Comparison of ENCODE assay signal across 17 cellular contexts in the genomic region with DNA sequence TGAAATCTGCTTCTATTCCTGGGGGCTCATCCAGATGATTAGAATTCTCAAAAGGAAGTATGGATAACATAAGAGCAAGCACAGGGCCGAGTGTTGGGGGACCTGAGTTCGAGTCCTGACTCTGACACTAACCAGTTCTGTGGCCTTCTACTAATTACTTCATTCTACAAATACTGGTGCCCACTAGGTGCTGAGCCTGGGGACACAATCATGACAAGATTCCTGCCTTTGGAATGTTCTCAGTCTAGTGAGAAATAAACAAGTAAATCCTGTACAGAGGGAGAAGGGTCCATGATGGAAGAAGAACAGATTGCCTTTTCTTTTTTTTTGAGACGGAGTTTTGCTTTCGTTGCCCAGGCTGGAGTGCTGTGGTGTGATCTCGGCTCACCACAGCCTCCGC. TPM values are rescaled to one million over a fixed set of nuclear protein-coding genes. Genes with fewer than 3 reads are reported as not detected.
DNase-seq lines count a peak whose midpoint lies in the region; ATAC-seq and TF ChIP-seq lines count a peak whose summit lies in the region.
"Had no signal": no experiment of that assay in that cellular context is flagged by ENCODE, and none has a peak within 500 bp of the region (broad histone marks: within the 10 kb centered on the region; RNA-seq: fewer than 3 reads in every experiment).

No MANE protein-coding gene starts in this region.

- no CpG with 5 or more reads among the region's 6 CpGs for WGBS in IMR-90 (ENCODE audit: extremely low coverage in 2 of 2, insufficient read length in 1 of 2), 2 experiments

- CTCF ChIA-PET in IMR-90 (lab: Yijun Ruan, JAX) (interaction anchor here (0.6 to 4.7 kb wide), 4 partner anchors 39 to 67 kb away, joined by 5 to 126 read pairs (median 22); no protein-coding TSS in a partner anchor), activated B cell treated with CpG ODN at 0.5 μM for 24 hours (lab: Charles Lee) (interaction anchor here (1.0 to 10.2 kb wide), 11 partner anchors 10 to 200 kb away, joined by 3 to 585 read pairs (median 26); no protein-coding TSS in a partner anchor), HEK293T (lab: Yijun Ruan, JAX) (interaction anchor here (1.2 to 14.1 kb wide), 4 partner anchors 12 to 94 kb away, joined by 3 to 235 read pairs (median 14); no protein-coding TSS in a partner anchor)

- H2BK120ac ChIP-seq in IMR-90 (ENCODE audit: low read depth, low read length): peak overlapping the region; percentile 25; the same call in 1 of the 2 replicates

- H3K27ac Mint-ChIP-seq in activated B cell treated with CpG ODN at 0.5 μM for 24 hours (peak overlapping the region; percentile 35), nephron (no peak overlapping the region)
- H3K27ac Mint-ChIP-seq: CD8-positive, alpha-beta T cell; HFFc6 had no signal

- peaks cover 23% of the 10 kb centered on the region for H4K20me1 ChIP-seq in IMR-90 (ENCODE audit: insufficient read depth, low read length)

- peak overlapping the region; percentile 40; the same call in 1 of the 2 replicates for H3K4ac ChIP-seq in IMR-90 (ENCODE audit: low read depth, low read length)

- no peak overlapping the region for H4K5ac ChIP-seq in IMR-90 (ENCODE audit: low read depth, low read length)

- H4K8ac ChIP-seq in IMR-90 (ENCODE audit: low read depth in 2 of 2, low read length in 2 of 2): no peak overlapping the region

- H3K9ac ChIP-seq in IMR-90 (ENCODE audit: low read depth, low read length): no peak overlapping the region
- H3K9ac ChIP-seq: KMS-11 had no signal

- H3K9me1 ChIP-seq in IMR-90 (ENCODE audit: insufficient read depth, low read length): peaks cover 15% of the 10 kb centered on the region

- no peak overlapping the region for H3K18ac ChIP-seq in IMR-90 (ENCODE audit: low read depth, low read length)

- ATAC-seq in IMR-90 (ENCODE audit: low read depth) (no peak), activated B cell treated with CpG ODN at 0.5 μM for 24 hours (ENCODE audit: low read depth) (no peak), HG03139 (IDR thresholded peaks at IDR 0.05; ENCODE audit: unreplicated experiment) (no peak)
- ATAC-seq: CD8-positive, alpha-beta T cell had no signal

- no peak overlapping the region; the same call in 1 of the 2 replicates for H2AK5ac ChIP-seq in IMR-90 (ENCODE audit: low read depth, low read length)

- peaks cover 5 to 37% of the 10 kb centered on the region in 2 experiments; a peak in 3 of 4 replicates for H3K79me1 ChIP-seq in IMR-90 (ENCODE audit: low read depth in 1 of 2, low read length in 2 of 2)

- H3K9me3 Mint-ChIP-seq in activated B cell treated with CpG ODN at 0.5 μM for 24 hours (no peaks in the 10 kb centered on the region), nephron (no peaks in the 10 kb centered on the region)
- H3K9me3 Mint-ChIP-seq: CD8-positive, alpha-beta T cell; HFFc6 had no signal

- H3K9me3 ChIP-seq in IMR-90 (ENCODE audit: control insufficient read depth, insufficient read depth, low read length): no peaks in the 10 kb centered on the region
- H3K9me3 ChIP-seq: HAP-1 had no signal

- BruUV-seq in IMR-90 (replicated peaks; lab: Mats Ljungman, UMichigan): no TSS peak

- POLR2A ChIA-PET in IMR-90 (lab: Charles Lee; ENCODE audit: unreplicated experiment): no interaction called here
- POLR2A ChIA-PET in activated B cell treated with CpG ODN at 0.5 μM for 24 hours (lab: Charles Lee): interaction anchor here (0.6 to 24.9 kb wide), 4 partner anchors 9 to 142 kb away, joined by 4 to 1622 read pairs (median 30); no protein-coding TSS in a partner anchor
- POLR2A ChIA-PET in HEK293T (lab: Yijun Ruan, JAX): interaction anchor here (2.5 kb wide), 1 partner anchor 50 kb away, joined by 18 read pairs; no protein-coding TSS in a partner anchor

- H3K4me1 ChIP-seq in IMR-90 (ENCODE audit: control insufficient read depth, insufficient read depth, low read length): peaks cover 18% of the 10 kb centered on the region

- H3K27me3 ChIP-seq in IMR-90 (ENCODE audit: control insufficient read depth, insufficient read depth, low read length): no peaks in the 10 kb centered on the region

- no peak overlapping the region for H3K4me3 Mint-ChIP-seq in activated B cell treated with CpG ODN at 0.5 μM for 24 hours
- H3K4me3 Mint-ChIP-seq in nephron: peak overlapping the region in 2 of 3 experiments; percentile 29 to 35
- H3K4me3 Mint-ChIP-seq: CD8-positive, alpha-beta T cell; HFFc6 had no signal

- dilution Hi-C loops in IMR-90 (cut with HindIII; ENCODE audit: low sequenced_read_pairs, unreplicated experiment): no loop called here

- peak overlapping the region; percentile 29 for H4K91ac ChIP-seq in IMR-90 (ENCODE audit: insufficient read depth, low read depth, low read length)

- no peaks in the 10 kb centered on the region; the same call in 1 of the 2 replicates for H3K36me3 ChIP-seq in IMR-90 (ENCODE audit: control insufficient read depth, insufficient read depth, low read length)
- H3K36me3 ChIP-seq: HAP-1 had no signal

- no peak for TF ChIP-seq POLR2A in IMR-90 (IDR thresholded peaks at IDR 0.05; ENCODE audit: low read depth, low read length)

- H3K4me3 ChIP-seq in IMR-90 (ENCODE audit: insufficient read depth, low read depth, low read length): no peak overlapping the region
- H3K4me3 ChIP-seq: HAP-1 had no signal

- intact Hi-C loops in IMR-90 (cut with micrococcal nuclease): loop anchor here (2.0 to 10.0 kb wide), 2 partner anchors 149 to 335 kb away; no protein-coding TSS in a partner anchor
- intact Hi-C loops in activated B cell treated with CpG ODN at 0.5 μM for 24 hours (cut with micrococcal nuclease): loop anchor here (2.0 to 5.0 kb wide), 2 partner anchors 13 to 96 kb away; a partner anchor contains a TSS

- no peak overlapping the region for H2AK9ac ChIP-seq in IMR-90 (replicated peaks; ENCODE audit: low read depth, low read length, poor library complexity)

- no peak overlapping the region for H3K14ac ChIP-seq in IMR-90 (replicated peaks; ENCODE audit: low read depth, low read length)

- peaks cover 53% of the 10 kb centered on the region for H3K4me1 Mint-ChIP-seq in activated B cell treated with CpG ODN at 0.5 μM for 24 hours
- peaks cover 32% of the 10 kb centered on the region for H3K4me1 Mint-ChIP-seq in nephron

- no peak overlapping the region for H3K56ac ChIP-seq in IMR-90 (ENCODE audit: extremely low read depth, insufficient read depth, low read length)

- peak overlapping the region; percentile 73; the same call in 1 of the 3 replicates for H2BK15ac ChIP-seq in IMR-90 (ENCODE audit: low read depth, low read length)

- 0 out of 2 replicates have a peak overlapping the region, but pooled peaks have one; percentile 44 for H3K23ac ChIP-seq in IMR-90 (ENCODE audit: low read depth, low read length)

- H3K4me2 ChIP-seq in IMR-90 (ENCODE audit: low read depth, low read length): no peak overlapping the region
- H3K4me2 ChIP-seq: KMS-11 had no signal

- in situ Hi-C loops in IMR-90 (cut with MboI; ENCODE audit: low sequenced_read_pairs): loop anchor here (5.0 kb wide), 1 partner anchor 46 kb away; no protein-coding TSS in a partner anchor

- H3K36me3 Mint-ChIP-seq in activated B cell treated with CpG ODN at 0.5 μM for 24 hours (ENCODE audit: low read depth) (peaks cover 23% of the 10 kb centered on the region), nephron (ENCODE audit: low read depth) (no peaks in the 10 kb centered on the region)

- H3K27ac ChIP-seq in IMR-90 (ENCODE audit: insufficient read depth, low read length): no peak overlapping the region
- H3K27ac ChIP-seq: KMS-11 had no signal

- no peak for TF ChIP-seq RAD21 in IMR-90 (IDR thresholded peaks at IDR 0.05; ENCODE audit: low read length)

- no peak for DNase-seq in IMR-90
- DNase-seq in activated B cell treated with CpG ODN at 0.5 μM for 24 hours: no peak
- no peak for DNase-seq in HEK293T (ENCODE audit: extremely low spot score)
- no peak for DNase-seq in A172 (ENCODE audit: low spot score)
- no peak for DNase-seq in DMS79 (lab: John Stamatoyannopoulos, UW)
- DNase-seq: C1 segment of cervical spinal cord; CD8-positive, alpha-beta T cell; COR-L47; DMS153; DND-41; GDM1; GOT3; HFFc6 had no signal

- no peak overlapping the region for H2BK5ac ChIP-seq in IMR-90 (ENCODE audit: low read depth, low read length, poor library complexity, severe bottlenecking)

- H2BK20ac ChIP-seq in IMR-90 (ENCODE audit: low read depth, low read length): peak overlapping the region; percentile 8; the same call in 1 of the 2 replicates

- H3K27me3 Mint-ChIP-seq in activated B cell treated with CpG ODN at 0.5 μM for 24 hours (peaks cover 6% of the 10 kb centered on the region), nephron (ENCODE audit: low read depth) (peaks cover 21% of the 10 kb centered on the region)

- TF ChIP-seq CTCF in IMR-90 (conservative IDR thresholded peaks at IDR 0.05; ENCODE audit: low read depth, low read length): no peak
- no peak for TF ChIP-seq CTCF in activated B cell treated with CpG ODN at 0.5 μM for 24 hours (IDR thresholded peaks at IDR 0.05)
- no peak for TF ChIP-seq CTCF in nephron (IDR thresholded peaks at IDR 0.05; ENCODE audit: unreplicated experiment in 3 of 3)

- no peak overlapping the region for H2AFZ ChIP-seq in IMR-90 (replicated peaks; ENCODE audit: low read length, poor library complexity)

TF ChIP-seq in IMR-90, 13 proteins besides CTCF, POLR2A, EP300 and RAD21 (continues in another document):
- TF ChIP-seq NFE2L2 (IDR thresholded peaks at IDR 0.05; ENCODE audit: low read depth, low read length) (no peak), RCOR1 (IDR thresholded peaks at IDR 0.05; ENCODE audit: insufficient replicate concordance, low read length) (no peak), CHD1 (IDR thresholded peaks at IDR 0.05; ENCODE audit: low read depth, low read length) (no peak), MAZ (IDR thresholded peaks at IDR 0.05; ENCODE audit: borderline replicate concordance, low read depth, low read length) (no peak)

TF ChIP-seq in HEK293T, 16 proteins besides CTCF, POLR2A, EP300 and RAD21 (continues in another document):
- TF ChIP-seq SUZ12 (IDR thresholded peaks at IDR 0.05): no peak
- TF ChIP-seq SP1 (IDR thresholded peaks at IDR 0.05): no peak
- TF ChIP-seq HDGF (IDR thresholded peaks at IDR 0.05; ENCODE audit: borderline replicate concordance): no peak
- no peak for TF ChIP-seq ELF4 (IDR thresholded peaks at IDR 0.05)
- no peak for TF ChIP-seq BHLHE40 (IDR thresholded peaks at IDR 0.05; ENCODE audit: borderline replicate concordance)
- no peak for TF ChIP-seq ARNT (IDR thresholded peaks at IDR 0.05)

RNA-seq across cellular contexts. Expression of a gene that starts 2.2 kb away (rescaled TPM):
- 7.2 and 8.1 TPM in 2 replicates for total RNA-seq in IMR-90 (2012; rRNA removed)
- polyA plus RNA-seq in IMR-90 (2012; rRNA removed): 17.6 and 18.7 TPM in 2 replicates
- 12.3 and 18.8 TPM in 2 replicates for polyA plus RNA-seq in IMR-90 (2012; cell fraction: cytosol; rRNA removed)
- polyA plus RNA-seq in IMR-90 (2012; cell fraction: nucleus; rRNA removed; ENCODE audit: low replicate concordance): 22.8 and 32.1 TPM in 2 replicates
- total RNA-seq in activated B cell treated with CpG ODN at 0.5 μM for 24 hours: 26.1 and 26.2 TPM in 2 replicates
- total RNA-seq in A172 (2014; rRNA removed; shearing (Covaris generic)): 16.3 and 18.4 TPM in 2 replicates

RNA-seq across cellular contexts. Expression of a gene that starts 32.9 kb away (rescaled TPM):
- total RNA-seq in IMR-90 (2012; rRNA removed): not detected in 2 replicates
- not detected in 2 replicates for polyA plus RNA-seq in IMR-90 (2012; rRNA removed)
- 0.01 TPM in 1 of 2 replicates, not detected in the other for polyA plus RNA-seq in IMR-90 (2012; cell fraction: cytosol; rRNA removed)
- polyA plus RNA-seq in IMR-90 (2012; cell fraction: nucleus; rRNA removed; ENCODE audit: low replicate concordance): 0.02 TPM in 1 of 2 replicates, not detected in the other
- total RNA-seq in activated B cell treated with CpG ODN at 0.5 μM for 24 hours: 0.07 TPM in 1 of 2 replicates, not detected in the other
- not detected in 2 replicates for total RNA-seq in A172 (2014; rRNA removed; shearing (Covaris generic))
- total RNA-seq: CD8-positive, alpha-beta T cell; HFFc6 had no signal
